Comparison of ENCODE assay signal across 26 cellular contexts in genomic region chr3:71964170-71964569, GRCh38.
"Had no signal": no experiment of that assay in that cellular context is flagged by ENCODE, and none has a peak within 500 bp of the region (broad histone marks: within the 10 kb centered on the region; RNA-seq: fewer than 3 reads in every experiment).

No MANE protein-coding gene starts in this region.

- DNase-seq: Kasumi-1; NCI-H1092; NCI-H1417; NCI-H1436 treated with DMSO at 0.1 percent for 48 hours; NCI-H1694; NCI-H187 treated with DMSO at 0.1 percent for 48 hours; NCI-H2029 treated with DMSO at 0.1 percent for 48 hours; NCI-H2171 treated with DMSO at 0.1 percent for 48 hours; NCI-H345; NCI-H446 treated with DMSO at 0.1 percent for 48 hours; NCI-H510A treated with DMSO at 0.1 percent for 48 hours; NCI-H526; NCI-H748 treated with DMSO at 0.1 percent for 48 hours; NK-92 treated with Interleukin-12 subunit alpha and Interleukin-12 subunit beta, amount 100 ng/mL, for 24 hours; PC-3; SHP77; SK-N-SH; SW 1271; T-cell had no signal

- H3K9me3 Mint-ChIP-seq: IgD-negative memory B cell, T-cell had no signal

- H3K4me1 Mint-ChIP-seq: T-cell had no signal

- H3K4me3 Mint-ChIP-seq: IgD-negative memory B cell; T-cell; T-helper 1 cell treated with Interleukin-12 subunit alpha and Interleukin-12 subunit beta and Interleukin-4 antibody, amounts not matched to agents 30 μg/mL and 1 μg/mL, for 36 hours had no signal

- H3K36me3 Mint-ChIP-seq: T-cell had no signal

- ATAC-seq: K562, Panc1, PC-3, T-cell had no signal

- H3K27ac ChIP-seq: HL-60, KMS-11, RWPE1 had no signal

- H3K4me3 ChIP-seq: K562 had no signal

- H3K27ac Mint-ChIP-seq: IgD-negative memory B cell; T-cell; T-helper 1 cell treated with Interleukin-12 subunit alpha and Interleukin-12 subunit beta and Interleukin-4 antibody, amounts not matched to agents 30 μg/mL and 1 μg/mL, for 36 hours had no signal

- H3K9me3 ChIP-seq: SK-N-SH had no signal
